ENCODE assay signal across 13 cellular contexts in the genomic region with DNA sequence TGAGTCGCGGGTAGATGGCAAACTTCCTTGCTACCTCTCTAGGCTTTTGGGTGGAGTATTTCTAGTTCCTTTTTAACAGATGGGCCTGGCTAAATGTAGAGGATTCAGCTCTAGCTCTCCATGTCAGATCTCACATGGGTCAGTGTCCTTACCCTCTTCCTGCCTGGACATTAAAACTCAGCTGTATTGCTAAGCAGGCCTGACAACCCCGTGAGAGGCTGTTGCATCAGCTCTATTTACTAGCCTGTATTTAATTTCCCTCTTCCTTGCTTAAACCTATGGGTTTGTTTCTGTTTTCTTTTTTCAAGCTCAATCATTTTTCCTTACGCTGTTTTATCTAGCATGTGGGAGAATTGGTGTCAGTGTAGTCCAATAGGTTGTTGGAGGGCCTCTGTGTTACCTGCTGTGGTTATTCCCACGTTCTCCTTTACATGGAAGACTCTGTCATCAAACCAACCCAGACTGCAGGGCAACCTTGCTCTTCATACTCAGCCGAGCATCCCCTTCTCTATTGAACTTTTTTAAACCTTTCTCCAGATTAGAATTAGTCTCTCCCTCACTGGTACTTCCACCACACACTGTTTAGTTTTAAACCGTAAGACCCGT.
DNase-seq lines count a peak whose midpoint lies in the region; ATAC-seq and TF ChIP-seq lines count a peak whose summit lies in the region.
"Had no signal": no experiment of that assay in that cellular context is flagged by ENCODE, and none has a peak within 500 bp of the region (broad histone marks: within the 10 kb centered on the region; RNA-seq: fewer than 3 reads in every experiment).

No MANE protein-coding gene starts in this region.

- no peak overlapping the region for H2BK120ac ChIP-seq in mesendoderm (ENCODE audit: low read depth, low read length)

- no peak overlapping the region for H3K9ac ChIP-seq in mesendoderm (ENCODE audit: low read length)

- no peaks in the 10 kb centered on the region for H3K27me3 ChIP-seq in mesendoderm (ENCODE audit: insufficient read depth, low read length, poor library complexity)

- no peak overlapping the region for H4K8ac ChIP-seq in mesendoderm (ENCODE audit: low read depth, low read length)

- H3K56ac ChIP-seq in mesendoderm (ENCODE audit: low read length), result no peak overlapping the region

- peak overlapping the region; percentile 31; the same call in 1 of the 2 replicates for H3K4me3 ChIP-seq in LNCaP clone FGC (ENCODE audit: low read depth, low read length)
- no peak overlapping the region for H3K4me3 ChIP-seq in epithelial cell of esophagus (ENCODE audit: low read length)
- H3K4me3 ChIP-seq in mesendoderm (ENCODE audit: low read length), result no peak overlapping the region

- peaks cover 35% of the 10 kb centered on the region for H3K4me1 Mint-ChIP-seq in CD14-positive monocyte
- H3K4me1 Mint-ChIP-seq: CD4-positive, alpha-beta memory T cell had no signal

- TF ChIP-seq CTCF in CD14-positive monocyte (IDR thresholded peaks at IDR 0.05) (no peak), LNCaP clone FGC (IDR thresholded peaks at IDR 0.05; ENCODE audit: control insufficient read depth, extremely low read depth, insufficient read depth) (no peak), epithelial cell of esophagus (IDR thresholded peaks at IDR 0.05; ENCODE audit: insufficient read depth, low read depth, low read length, missing control alignments) (no peak)

- peaks cover 2 to 11% of the 10 kb centered on the region in 2 donors for H3K36me3 Mint-ChIP-seq in CD14-positive monocyte

- H3K4me1 ChIP-seq in mesendoderm (ENCODE audit: control insufficient read depth, low read depth, low read length), result no peaks in the 10 kb centered on the region

- peak overlapping the region; percentile 90 for H3K23ac ChIP-seq in mesendoderm (ENCODE audit: low read length)

- ATAC-seq in GM19324 (IDR thresholded peaks at IDR 0.05; ENCODE audit: low FRiP score, unreplicated experiment), result no peak
- ATAC-seq: HCT116 had no signal

- H3K4me2 ChIP-seq in mesendoderm (ENCODE audit: low read length), result no peak overlapping the region

- peak overlapping the region; percentile 37 to 52 for H3K4me3 Mint-ChIP-seq in CD14-positive monocyte
- H3K4me3 Mint-ChIP-seq: CD4-positive, alpha-beta memory T cell had no signal

- H3K79me2 ChIP-seq in mesendoderm (ENCODE audit: control insufficient read depth, insufficient read depth, low read length), result no peaks in the 10 kb centered on the region

- no peak overlapping the region for H4K5ac ChIP-seq in mesendoderm (ENCODE audit: low read length)

- no peaks in the 10 kb centered on the region for H3K27me3 Mint-ChIP-seq in CD14-positive monocyte (ENCODE audit: low read depth in 3 of 3)

- H3K4ac ChIP-seq in mesendoderm (ENCODE audit: low read depth, low read length), result no peak overlapping the region

- H3K79me1 ChIP-seq in mesendoderm (ENCODE audit: low read length), result no peaks in the 10 kb centered on the region

- intact Hi-C loops in CD14-positive monocyte (cut with micrococcal nuclease), result loop anchor here in 1 of 2 donors (5.0 kb wide), 1 partner anchor 78 kb away; the partner anchor contains the start of gene BACH1

- no peak overlapping the region for H2BK5ac ChIP-seq in mesendoderm (ENCODE audit: low read length)

- no peaks in the 10 kb centered on the region for H3K36me3 ChIP-seq in mesendoderm (ENCODE audit: control insufficient read depth, insufficient read depth, low read length)

- no peak overlapping the region for H3K27ac ChIP-seq in mesendoderm (ENCODE audit: low read depth, low read length)

- peak overlapping the region; percentile 80 to 95 (median 92) for H3K27ac Mint-ChIP-seq in CD14-positive monocyte
- H3K27ac Mint-ChIP-seq: CD4-positive, alpha-beta memory T cell had no signal

- no peak overlapping the region for H2AK5ac ChIP-seq in mesendoderm (ENCODE audit: low read length)

- no peak overlapping the region for H2BK15ac ChIP-seq in mesendoderm (replicated peaks; ENCODE audit: low read depth)

- no peak overlapping the region for H3K18ac ChIP-seq in mesendoderm (ENCODE audit: low read length)

- peaks cover 0 to 6% (median 0%) of the 10 kb centered on the region in 7 donors for H3K9me3 Mint-ChIP-seq in CD14-positive monocyte

- DNase-seq in CD14-positive monocyte (ENCODE audit: low spot score) (peak; percentile 74), LNCaP clone FGC (ENCODE audit: low read depth) (peak; percentile 66), epithelial cell of esophagus (ENCODE audit: low read depth) (peak; percentile 45), mesendoderm (no peak), SKM-1 (lab: John Stamatoyannopoulos, UW; ENCODE audit: unreplicated experiment) (no peak), cerebellar cortex (ENCODE audit: low spot score) (no peak), globus pallidus (ENCODE audit: low spot score) (no peak)
- DNase-seq: activated naive CD4-positive, alpha-beta T cell treated with anti-CD3 and anti-CD28 coated beads, Interleukin-2, amount 50 U/mL, for 16 hours; CD4-positive, alpha-beta memory T cell; central memory CD4-positive, alpha-beta T cell; MM.1S had no signal

- WGBS in mesendoderm (ENCODE audit: extremely low coverage, insufficient coverage, low lambda C conversion rate), result no CpG with 5 or more reads among the region's 8 CpGs

Comparison
In these comparisons a context has a peak if more than half of its experiments do, and no peak if none do; other contexts are left out.
1. DNase-seq: peak in CD14-positive monocyte (single experiment), LNCaP clone FGC (single experiment) and epithelial cell of esophagus (single experiment); none in mesendoderm (single experiment), SKM-1 (single experiment), cerebellar cortex (single experiment) and globus pallidus (single experiment).